9 cellular contexts compared by ENCODE assay signal in genomic region chr4:68434277-68434676, GRCh38. TPM values are rescaled to one million over a fixed set of nuclear protein-coding genes. Genes with fewer than 3 reads are reported as not detected.
"Had no signal": no experiment of that assay in that cellular context is flagged by ENCODE, and none has a peak within 500 bp of the region (broad histone marks: within the 10 kb centered on the region; RNA-seq: fewer than 3 reads in every experiment).

No MANE protein-coding gene starts in this region.

- ATAC-seq: GM12878 had no signal

- DNase-seq: GDM1, GF-D8 had no signal

- FAIRE-seq: G401.6, GM12878, GM12891, GM12892, GM18507, GM19239 had no signal

- H3K4me3 ChIP-seq: GM12878 had no signal

RNA-seq across cellular contexts. Expression of gene TMPRSS11E, which starts 13.0 kb away (rescaled TPM):
- total RNA-seq: G401, GM12878 had no signal
- polyA plus RNA-seq: GM12878 had no signal
